In genomic region chr17:32566303-32566702, GRCh38 we compare ENCODE assay signal across 20 cellular contexts.
A peak's percentile ranks its signal among the peaks of the same experiment; 100 is the strongest.
DNase-seq lines count a peak whose midpoint lies in the region; ATAC-seq, FAIRE-seq and TF ChIP-seq lines count a peak whose summit lies in the region.
"Had no signal": no experiment of that assay in that cellular context is flagged by ENCODE, and none has a peak within 500 bp of the region (broad histone marks: within the 10 kb centered on the region; RNA-seq: fewer than 3 reads in every experiment).

No MANE protein-coding gene starts in this region.

- H3K27me3 ChIP-seq in GM23338 (ENCODE audit: insufficient read depth) (no peaks in the 10 kb centered on the region), Peyer's patch (no peaks in the 10 kb centered on the region), pancreas (no peaks in the 10 kb centered on the region), testis (no peaks in the 10 kb centered on the region)

- no peaks in the 10 kb centered on the region for H3F3A ChIP-seq in GM23338 (replicated peaks; ENCODE audit: low read depth)

- ATAC-seq in GM23338 = peak; percentile 77
- ATAC-seq in WTC11 = peak; percentile 65
- no peak for ATAC-seq in memory B cell (ENCODE audit: low read depth)
- ATAC-seq in stimulated activated memory B cell treated with anti-CD40 and anti-IgM and Interleukin-4, amounts not matched to agents 10 μg/mL and 1 μg/mL and 100 μg/mL, for 72 hours = no peak
- ATAC-seq in pancreas = no peak
- ATAC-seq: HCT116 had no signal

- H3K4me3 ChIP-seq in GM23338 = no peak overlapping the region
- no peak overlapping the region for H3K4me3 ChIP-seq in Peyer's patch
- H3K4me3 ChIP-seq in pancreas = no peak overlapping the region
- H3K4me3 ChIP-seq in testis = no peak overlapping the region

- TF ChIP-seq POLR2A in Peyer's patch (IDR thresholded peaks at IDR 0.05) (no peak), testis (IDR thresholded peaks at IDR 0.05) (no peak)

- peaks cover 9% of the 10 kb centered on the region; the same call in 1 of the 2 replicates for H3K9me2 ChIP-seq in GM23338 (ENCODE audit: insufficient read depth)

- H3K36me3 Mint-ChIP-seq in GM23338 (ENCODE audit: low read depth) = no peaks in the 10 kb centered on the region; the same call in 2 of the 3 replicates
- no peaks in the 10 kb centered on the region for H3K36me3 Mint-ChIP-seq in WTC11
- peaks cover 5% of the 10 kb centered on the region for H3K36me3 Mint-ChIP-seq in memory B cell
- H3K36me3 Mint-ChIP-seq in stimulated activated memory B cell treated with anti-CD40 and anti-IgM and Interleukin-4, amounts not matched to agents 10 μg/mL and 1 μg/mL and 100 μg/mL, for 72 hours = peaks cover 11% of the 10 kb centered on the region

- no peak overlapping the region for H3K4me3 Mint-ChIP-seq in GM23338
- no peak overlapping the region for H3K4me3 Mint-ChIP-seq in WTC11
- no peak overlapping the region for H3K4me3 Mint-ChIP-seq in memory B cell
- no peak overlapping the region for H3K4me3 Mint-ChIP-seq in stimulated activated memory B cell treated with anti-CD40 and anti-IgM and Interleukin-4, amounts not matched to agents 10 μg/mL and 1 μg/mL and 100 μg/mL, for 72 hours
- H3K4me3 Mint-ChIP-seq: CD4-positive, alpha-beta memory T cell had no signal

- POLR2A ChIA-PET in WTC11 (lab: Charles Lee) = interaction anchor here (0.7 kb wide), 1 partner anchor 19 kb away, joined by 3 read pairs; no protein-coding TSS in a partner anchor

- H3K27ac Mint-ChIP-seq in GM23338 (no peak overlapping the region), WTC11 (peak overlapping the region; percentile 1; the same call in 1 of the 2 replicates), memory B cell (peak overlapping the region; percentile 54)
- H3K27ac Mint-ChIP-seq in stimulated activated memory B cell treated with anti-CD40 and anti-IgM and Interleukin-4, amounts not matched to agents 10 μg/mL and 1 μg/mL and 100 μg/mL, for 72 hours = peak overlapping the region; percentile 13

- peaks cover 12% of the 10 kb centered on the region; the same call in 2 of the 3 replicates for H3K4me1 Mint-ChIP-seq in GM23338
- H3K4me1 Mint-ChIP-seq in WTC11 = peaks cover 10% of the 10 kb centered on the region
- H3K4me1 Mint-ChIP-seq in memory B cell = peaks cover 20% of the 10 kb centered on the region
- H3K4me1 Mint-ChIP-seq in stimulated activated memory B cell treated with anti-CD40 and anti-IgM and Interleukin-4, amounts not matched to agents 10 μg/mL and 1 μg/mL and 100 μg/mL, for 72 hours = peaks cover 27% of the 10 kb centered on the region

- H3K79me2 ChIP-seq in GM23338 (replicated peaks; ENCODE audit: insufficient read depth) = no peaks in the 10 kb centered on the region

- H3K27me3 Mint-ChIP-seq in GM23338 (ENCODE audit: insufficient read depth, low read depth, poor library complexity) = peaks cover 4% of the 10 kb centered on the region
- no peaks in the 10 kb centered on the region for H3K27me3 Mint-ChIP-seq in WTC11 (ENCODE audit: low read depth)
- no peaks in the 10 kb centered on the region for H3K27me3 Mint-ChIP-seq in memory B cell
- no peaks in the 10 kb centered on the region for H3K27me3 Mint-ChIP-seq in stimulated activated memory B cell treated with anti-CD40 and anti-IgM and Interleukin-4, amounts not matched to agents 10 μg/mL and 1 μg/mL and 100 μg/mL, for 72 hours
- H3K27me3 Mint-ChIP-seq: CD4-positive, alpha-beta memory T cell had no signal

- DNase-seq in GM23338 (ENCODE audit: low spot score) = no peak
- DNase-seq in WTC11 (ENCODE audit: low spot score) = peak; percentile 19
- no peak for DNase-seq in memory B cell (ENCODE audit: low spot score in 2 of 2)
- no peak for DNase-seq in Peyer's patch
- DNase-seq in dermis blood vessel endothelial cell = no peak
- DNase-seq in pancreas = no peak
- no peak for DNase-seq in testis
- DNase-seq: C1 segment of cervical spinal cord; Calu3; CD4-positive, alpha-beta memory T cell; COR-L47; DMS53; DMS79 treated with DMSO at 0.1 percent for 48 hours; GF-D8; H7 had no signal

- CTCF ChIA-PET in WTC11 (lab: Charles Lee) = interaction anchor here (0.9 kb wide), 1 partner anchor 78 kb away, joined by 3 read pairs; no protein-coding TSS in a partner anchor

- intact Hi-C loops in pancreas (cut with DNase I) (no loop called here), testis (cut with DNase I; ENCODE audit: low total_unique reads) (no loop called here)

- H3K36me3 ChIP-seq in GM23338 (ENCODE audit: insufficient read depth) = no peaks in the 10 kb centered on the region
- peaks cover 0 to 4% (median 0%) of the 10 kb centered on the region in 3 donors for H3K36me3 ChIP-seq in Peyer's patch
- H3K36me3 ChIP-seq in pancreas = no peaks in the 10 kb centered on the region
- no peaks in the 10 kb centered on the region for H3K36me3 ChIP-seq in testis (ENCODE audit: low read depth, missing control alignments)

- 85% methylated on average over 5 of the region's 5 CpGs for WGBS in pancreas, 2 donors
- WGBS in testis, 2 donors = 84% methylated on average over 5 of the region's 5 CpGs

- H3K27ac ChIP-seq in GM23338 (ENCODE audit: low read depth) (no peak overlapping the region), Peyer's patch (no peak overlapping the region), pancreas (no peak overlapping the region), testis (no peak overlapping the region)

- no peak overlapping the region for H2AFZ ChIP-seq in GM23338

- H3K4me1 ChIP-seq in GM23338 (ENCODE audit: insufficient read depth) (peaks cover 8% of the 10 kb centered on the region), Peyer's patch (no peaks in the 10 kb centered on the region), pancreas (no peaks in the 10 kb centered on the region), testis (no peaks in the 10 kb centered on the region)

- no peaks in the 10 kb centered on the region for H3K9me3 ChIP-seq in Peyer's patch
- no peaks in the 10 kb centered on the region for H3K9me3 ChIP-seq in pancreas
- no peaks in the 10 kb centered on the region for H3K9me3 ChIP-seq in testis

- no peak for FAIRE-seq in pancreas (lab: Jason Lieb, UNC)
- FAIRE-seq: GM12891, GM18507, H1 had no signal

- H4K20me1 ChIP-seq in GM23338 (replicated peaks; ENCODE audit: insufficient read depth) = no peaks in the 10 kb centered on the region

- TF ChIP-seq CTCF in GM23338 (conservative IDR thresholded peaks at IDR 0.05; ENCODE audit: low read depth in 2 of 2) (no peak), WTC11 (IDR thresholded peaks at IDR 0.05) (no peak), Peyer's patch (IDR thresholded peaks at IDR 0.05) (no peak), pancreas (IDR thresholded peaks at IDR 0.05) (no peak), testis (IDR thresholded peaks at IDR 0.05) (no peak)

- H3K4me2 ChIP-seq in GM23338 = no peak overlapping the region

- H3K9me3 Mint-ChIP-seq in GM23338 (no peaks in the 10 kb centered on the region; the same call in 2 of the 3 replicates), WTC11 (no peaks in the 10 kb centered on the region), memory B cell (no peaks in the 10 kb centered on the region)
- no peaks in the 10 kb centered on the region for H3K9me3 Mint-ChIP-seq in stimulated activated memory B cell treated with anti-CD40 and anti-IgM and Interleukin-4, amounts not matched to agents 10 μg/mL and 1 μg/mL and 100 μg/mL, for 72 hours
- H3K9me3 Mint-ChIP-seq: CD4-positive, alpha-beta memory T cell had no signal

TF ChIP-seq in GM23338, 12 proteins besides CTCF, POLR2A, EP300 and RAD21 (continues in another document):
- TF ChIP-seq POLR2AphosphoS5 (IDR thresholded peaks at IDR 0.05; ENCODE audit: low read depth) (no peak), JUNB (IDR thresholded peaks at IDR 0.05; ENCODE audit: unreplicated experiment) (no peak), ETS1 (IDR thresholded peaks at IDR 0.05) (no peak), CREB1 (CRISPR knock-in tag; IDR thresholded peaks at IDR 0.05; ENCODE audit: low read depth) (no peak), ZNF331 (CRISPR knock-in tag; IDR thresholded peaks at IDR 0.05; ENCODE audit: low read depth) (no peak), STAT1 (IDR thresholded peaks at IDR 0.05; ENCODE audit: unreplicated experiment) (no peak)

TF ChIP-seq in WTC11, 78 proteins besides CTCF, POLR2A, EP300 and RAD21 (continues in another document):
- TF ChIP-seq FOXP1 (CRISPR knock-in tag; IDR thresholded peaks at IDR 0.05; ENCODE audit: borderline replicate concordance) = no peak
- no peak for TF ChIP-seq ERG (CRISPR knock-in tag; IDR thresholded peaks at IDR 0.05)
- TF ChIP-seq EMX1 (CRISPR knock-in tag; IDR thresholded peaks at IDR 0.05) = no peak
- TF ChIP-seq KAT7 (CRISPR knock-in tag; IDR thresholded peaks at IDR 0.05; ENCODE audit: borderline replicate concordance) = no peak
- no peak for TF ChIP-seq NFATC4 (CRISPR knock-in tag; IDR thresholded peaks at IDR 0.05)
- no peak for TF ChIP-seq ATF1 (CRISPR knock-in tag; IDR thresholded peaks at IDR 0.05)
- TF ChIP-seq AR (CRISPR knock-in tag; IDR thresholded peaks at IDR 0.05) = no peak
- no peak for TF ChIP-seq NR3C1 (CRISPR knock-in tag; conservative IDR thresholded peaks at IDR 0.05; ENCODE audit: low read depth)

Comparison
In these comparisons a context has a peak if more than half of its experiments do, and no peak if none do; other contexts are left out.
1. ATAC-seq: peak in GM23338 (single experiment) and WTC11 (single experiment); none in memory B cell (single experiment), stimulated activated memory B cell treated with anti-CD40 and anti-IgM and Interleukin-4, amounts not matched to agents 10 μg/mL and 1 μg/mL and 100 μg/mL, for 72 hours (single experiment) and pancreas (0 of 4).